In genomic region chr19:49431330-49431749, GRCh38 we compare ENCODE assay signal across 1 cellular context.
A peak's percentile ranks its signal among the peaks of the same experiment; 100 is the strongest.
TF ChIP-seq lines count a peak whose summit lies in the region.

No MANE protein-coding gene starts in this region.

TF ChIP-seq in K562, 482 proteins besides CTCF, POLR2A, EP300 and RAD21 (continued from another document and continues in another):
- no peak for TF ChIP-seq RBM15 (IDR thresholded peaks at IDR 0.05; ENCODE audit: insufficient read depth, low read length)
- TF ChIP-seq ZZZ3 (IDR thresholded peaks at IDR 0.05), result no peak
- TF ChIP-seq KDM1A (IDR thresholded peaks at IDR 0.05), result peak in 1 of 2 experiments; percentile 5; a peak in 1 of 4 replicates
- no peak; the same call in 1 of the 2 replicates for TF ChIP-seq MYC (IDR thresholded peaks at IDR 0.05; ENCODE audit: low read depth, low read length)
- no peak for TF ChIP-seq MYC (CRISPR knock-in tag; IDR thresholded peaks at IDR 0.05; ENCODE audit: borderline replicate concordance, low read depth)
- peak in 1 of 2 experiments; percentile 23; a peak in 1 of 4 replicates for TF ChIP-seq MAZ (CRISPR knock-in tag; conservative IDR thresholded peaks at IDR 0.05 in 1 of 2, IDR thresholded peaks at IDR 0.05 in 1 of 2)
- TF ChIP-seq DIDO1 (tag; IDR thresholded peaks at IDR 0.05; ENCODE audit: low read depth), result no peak
- TF ChIP-seq ZBTB7A (IDR thresholded peaks at IDR 0.05; ENCODE audit: borderline replicate concordance, control insufficient read depth, low read depth, low read length), result peak; percentile 52; the same call in 1 of the 2 replicates
- TF ChIP-seq ZBTB1 (CRISPR knock-in tag; IDR thresholded peaks at IDR 0.05; ENCODE audit: borderline replicate concordance, low read depth), result no peak; the same call in 1 of the 2 replicates
- peak; percentile 72 for TF ChIP-seq SP1 (CRISPR knock-in tag; IDR thresholded peaks at IDR 0.05)
- no peak for TF ChIP-seq RHOXF2B (CRISPR knock-in tag; conservative IDR thresholded peaks at IDR 0.05)
- TF ChIP-seq U2AF2 (optimal IDR thresholded peaks at IDR 0.05; ENCODE audit: low read depth, low read length), result no peak
- TF ChIP-seq CREB3L1 (IDR thresholded peaks at IDR 0.05; ENCODE audit: borderline replicate concordance, low read depth), result no peak
- TF ChIP-seq POLR2B (IDR thresholded peaks at IDR 0.05; ENCODE audit: low read depth, partially characterized antibody), result peak; percentile 63
- TF ChIP-seq EGR1 (conservative IDR thresholded peaks at IDR 0.05), result peak; percentile 69
- TF ChIP-seq WHSC1 (IDR thresholded peaks at IDR 0.05; ENCODE audit: low read length), result no peak
- no peak for TF ChIP-seq ZNF217 (CRISPR knock-in tag; IDR thresholded peaks at IDR 0.05)
- TF ChIP-seq ZBTB40 (IDR thresholded peaks at IDR 0.05), result no peak
- no peak for TF ChIP-seq ZBTB40 (CRISPR knock-in tag; IDR thresholded peaks at IDR 0.05)
- TF ChIP-seq HNRNPK (IDR thresholded peaks at IDR 0.05; ENCODE audit: low read depth, low read length, poor library complexity, severe bottlenecking), result no peak
- TF ChIP-seq NR1H2 (CRISPR knock-in tag; IDR thresholded peaks at IDR 0.05), result no peak
- TF ChIP-seq PHB2 (IDR thresholded peaks at IDR 0.05; ENCODE audit: low read depth), result no peak
- no peak for TF ChIP-seq GABPB2 (CRISPR knock-in tag; conservative IDR thresholded peaks at IDR 0.05)
- TF ChIP-seq ZBTB33 (CRISPR knock-in tag; IDR thresholded peaks at IDR 0.05), result no peak
- TF ChIP-seq MTF1 (CRISPR knock-in tag; IDR thresholded peaks at IDR 0.05; ENCODE audit: borderline replicate concordance), result no peak
- TF ChIP-seq LEF1 (IDR thresholded peaks at IDR 0.05), result no peak
- TF ChIP-seq ETV5 (CRISPR knock-in tag; IDR thresholded peaks at IDR 0.05; ENCODE audit: low read depth), result no peak
- TF ChIP-seq MLLT1 (IDR thresholded peaks at IDR 0.05), result peak in 1 of 2 experiments; percentile 50; a peak in 1 of 4 replicates
- no peak for TF ChIP-seq ZC3H8 (IDR thresholded peaks at IDR 0.05)
- no peak for TF ChIP-seq RNF2 (IDR thresholded peaks at IDR 0.05)
- peak; percentile 43 for TF ChIP-seq ZFX (CRISPR knock-in tag; IDR thresholded peaks at IDR 0.05)
- TF ChIP-seq THAP12 (CRISPR knock-in tag; IDR thresholded peaks at IDR 0.05), result 0 out of 2 replicates have a peak, but pooled peaks have one; percentile 61
- no peak for TF ChIP-seq ZNF431 (CRISPR knock-in tag; IDR thresholded peaks at IDR 0.05)
- TF ChIP-seq ERF (CRISPR knock-in tag; IDR thresholded peaks at IDR 0.05), result no peak
- TF ChIP-seq SPI1 (IDR thresholded peaks at IDR 0.05; ENCODE audit: borderline replicate concordance, low read depth, low read length), result no peak
- TF ChIP-seq MNT (conservative IDR thresholded peaks at IDR 0.05), result no peak
- TF ChIP-seq NCOA6 (IDR thresholded peaks at IDR 0.05), result no peak
- TF ChIP-seq HMGXB4 (CRISPR knock-in tag; IDR thresholded peaks at IDR 0.05), result 0 out of 2 replicates have a peak, but pooled peaks have one; percentile 53
- no peak for TF ChIP-seq ETS1 (conservative IDR thresholded peaks at IDR 0.05; ENCODE audit: control insufficient read depth, low read depth, low read length)
- no peak for TF ChIP-seq CREB1 (IDR thresholded peaks at IDR 0.05)
- TF ChIP-seq CREB1 (CRISPR knock-in tag; IDR thresholded peaks at IDR 0.05), result 0 out of 2 replicates have a peak, but pooled peaks have one; percentile 6
